9 cellular contexts compared by ENCODE assay signal in genomic region chr19:16325671-16326400, GRCh38. TPM values are rescaled to one million over a fixed set of nuclear protein-coding genes. Genes with fewer than 3 reads are reported as not detected.
A peak's percentile ranks its signal among the peaks of the same experiment; 100 is the strongest.
DNase-seq lines count a peak whose midpoint lies in the region; ATAC-seq, FAIRE-seq and TF ChIP-seq lines count a peak whose summit lies in the region.
"Had no signal": no experiment of that assay in that cellular context is flagged by ENCODE, and none has a peak within 500 bp of the region (broad histone marks: within the 10 kb centered on the region; RNA-seq: fewer than 3 reads in every experiment).

No MANE protein-coding gene starts in this region.

- no peaks in the 10 kb centered on the region for H3K79me2 ChIP-seq in HepG2 (ENCODE audit: insufficient read depth, low read length)
- H3K79me2 ChIP-seq in neural cell (replicated peaks; ENCODE audit: insufficient read depth, low read length), result no peaks in the 10 kb centered on the region

- H3K27ac Mint-ChIP-seq in activated CD4-positive, alpha-beta T cell treated with anti-CD3 and anti-CD28 coated beads, Interleukin-2, amount 10 ng/mL, durations not matched to agents 7 days and 5 days, result peak overlapping the region; percentile 99

- no peaks in the 10 kb centered on the region for H3K9me3 Mint-ChIP-seq in activated CD4-positive, alpha-beta T cell treated with anti-CD3 and anti-CD28 coated beads, Interleukin-2, amount 10 ng/mL, durations not matched to agents 7 days and 5 days

- no peak for ATAC-seq in HepG2
- ATAC-seq in aorta (ENCODE audit: low FRiP score), result peak; percentile 0

- H3K4me2 ChIP-seq in HepG2 (ENCODE audit: low read depth, low read length) (no peak overlapping the region), neural cell (ENCODE audit: low read length) (no peak overlapping the region)

- H3K4me1 ChIP-seq in liver (ENCODE audit: control insufficient read depth in 4 of 4, insufficient read depth in 4 of 4, low read length in 3 of 4) (peaks cover 0 to 12% (median 3%) of the 10 kb centered on the region in 4 donors), HepG2 (ENCODE audit: insufficient read depth, low read length) (peaks cover 22% of the 10 kb centered on the region), esophagus (ENCODE audit: control insufficient read depth in 2 of 2, insufficient read depth in 2 of 2, low read length in 1 of 2) (peaks cover 0 to 2% of the 10 kb centered on the region in 2 donors), aorta (ENCODE audit: control insufficient read depth in 1 of 2, insufficient read depth in 2 of 2, low read length in 2 of 2) (no peaks in the 10 kb centered on the region)

- H3K36me3 ChIP-seq in liver (ENCODE audit: control insufficient read depth in 4 of 4, insufficient read depth in 3 of 4, low read depth in 1 of 4, low read length in 3 of 4) (peaks cover 0 to 1% (median 0%) of the 10 kb centered on the region in 4 donors), HepG2 (replicated peaks in 1 of 2; ENCODE audit: control insufficient read depth in 1 of 2, insufficient read depth in 2 of 2, low read length in 2 of 2) (no peaks in the 10 kb centered on the region), esophagus (ENCODE audit: control insufficient read depth in 2 of 2, insufficient read depth in 2 of 2, low read length in 1 of 2) (peaks cover 0 to 10% of the 10 kb centered on the region in 2 donors), neural cell (ENCODE audit: insufficient read depth, low read length) (no peaks in the 10 kb centered on the region), aorta (ENCODE audit: control insufficient read depth in 1 of 2, insufficient read depth in 2 of 2, low read length in 1 of 2) (no peaks in the 10 kb centered on the region)

- peaks cover 50% of the 10 kb centered on the region for H3K4me1 Mint-ChIP-seq in activated CD4-positive, alpha-beta T cell treated with anti-CD3 and anti-CD28 coated beads, Interleukin-2, amount 10 ng/mL, durations not matched to agents 7 days and 5 days

- no peaks in the 10 kb centered on the region for H3F3A ChIP-seq in neural cell (ENCODE audit: insufficient read depth, low read length, poor library complexity, severe bottlenecking)

- in situ Hi-C loops in HepG2 (cut with HindIII; ENCODE audit: extremely low pct_ligation_motif_present, low pct_unique_long_range_greater_than_20kb), result no loop called here

- H2AFZ ChIP-seq in HepG2 (ENCODE audit: low read length), result no peak overlapping the region
- no peak overlapping the region for H2AFZ ChIP-seq in neural cell (ENCODE audit: low read depth, low read length)

- H3K4me3 Mint-ChIP-seq in activated CD4-positive, alpha-beta T cell treated with anti-CD3 and anti-CD28 coated beads, Interleukin-2, amount 10 ng/mL, durations not matched to agents 7 days and 5 days, result peak overlapping the region; percentile 100

- POLR2A ChIA-PET in HepG2 (lab: Yijun Ruan, JAX), result no interaction called here
- POLR2A ChIA-PET in activated CD4-positive, alpha-beta T cell treated with anti-CD3 and anti-CD28 coated beads, Interleukin-2, amount 10 ng/mL, durations not matched to agents 7 days and 5 days (lab: Charles Lee), result interaction anchor here (0.6 kb wide), 1 partner anchor 46 kb away, joined by 3 read pairs; no protein-coding TSS in a partner anchor

- H3K36me3 Mint-ChIP-seq in activated CD4-positive, alpha-beta T cell treated with anti-CD3 and anti-CD28 coated beads, Interleukin-2, amount 10 ng/mL, durations not matched to agents 7 days and 5 days (ENCODE audit: low read depth), result peaks cover 51% of the 10 kb centered on the region

- TF ChIP-seq CTCF in liver (IDR thresholded peaks at IDR 0.05; ENCODE audit: low read depth, low read length, missing input control) (no peak), HepG2 (CRISPR knock-in tag; IDR thresholded peaks at IDR 0.05) (no peak), neural cell (IDR thresholded peaks at IDR 0.05; ENCODE audit: poor library complexity, severe bottlenecking) (no peak)

- H3K4me3 ChIP-seq in liver (ENCODE audit: low read depth in 1 of 3, low read length in 3 of 3) (peak overlapping the region; percentile 28 to 73 (median 53)), HepG2 (replicated peaks in 1 of 3; ENCODE audit: insufficient read depth in 1 of 3, low read depth in 2 of 3, low read length in 3 of 3) (no peak overlapping the region), esophagus (ENCODE audit: low read depth in 1 of 2, low read length in 2 of 2) (peak overlapping the region; percentile 68 to 78), neural cell (ENCODE audit: low read length) (peak overlapping the region; percentile 53), aorta (ENCODE audit: low read length in 2 of 2) (peak overlapping the region; percentile 61 to 69)

- TF ChIP-seq RAD21 in liver (IDR thresholded peaks at IDR 0.05) (no peak), HepG2 (CRISPR knock-in tag; IDR thresholded peaks at IDR 0.05) (no peak), neural cell (conservative IDR thresholded peaks at IDR 0.05) (no peak)

- H3K27ac ChIP-seq in liver (ENCODE audit: low read depth in 1 of 2, low read length in 2 of 2), result peak overlapping the region; percentile 57 to 78
- H3K27ac ChIP-seq in HepG2 (ENCODE audit: extremely low read length, insufficient read depth, low read length), result no peak overlapping the region
- peak overlapping the region; percentile 93 for H3K27ac ChIP-seq in esophagus (ENCODE audit: low read depth in 2 of 2, low read length in 1 of 2)
- no peak overlapping the region for H3K27ac ChIP-seq in neural cell (ENCODE audit: low read length)
- peak overlapping the region; percentile 78 to 99 for H3K27ac ChIP-seq in aorta (ENCODE audit: low read depth in 1 of 2, low read length in 2 of 2)

- H3K27me3 Mint-ChIP-seq in activated CD4-positive, alpha-beta T cell treated with anti-CD3 and anti-CD28 coated beads, Interleukin-2, amount 10 ng/mL, durations not matched to agents 7 days and 5 days, result peaks cover 24% of the 10 kb centered on the region

- no peaks in the 10 kb centered on the region for H3K9me2 ChIP-seq in neural cell (ENCODE audit: insufficient read depth, low read length)

- no peak for FAIRE-seq in HepG2 (lab: Jason Lieb, UNC)
- FAIRE-seq: bronchial epithelial cell had no signal

- H4K20me1 ChIP-seq in HepG2 (ENCODE audit: insufficient read depth, low read length), result no peaks in the 10 kb centered on the region
- H4K20me1 ChIP-seq in neural cell (ENCODE audit: insufficient read depth), result no peaks in the 10 kb centered on the region

- H3K9ac ChIP-seq in liver (ENCODE audit: low read depth in 1 of 2, low read length in 2 of 2) (no peak overlapping the region), HepG2 (ENCODE audit: insufficient read depth, low read depth, low read length) (no peak overlapping the region), neural cell (ENCODE audit: low read length) (no peak overlapping the region)

- DNase-seq in HepG2 (ENCODE audit: low spot score) (no peak), aorta (peak; percentile 79 to 87), NOMO-1 treated with dmso at 0.1 percent for 144 hours (lab: John Stamatoyannopoulos, UW; ENCODE audit: unreplicated experiment) (no peak), hippocampal formation (lab: John Stamatoyannopoulos, UW) (no peak)
- DNase-seq in activated CD4-positive, alpha-beta T cell treated with anti-CD3 and anti-CD28 coated beads, Interleukin-2, amount 10 ng/mL, durations not matched to agents 7 days and 5 days, result peak; percentile 83

- TF ChIP-seq EP300 in HepG2 (IDR thresholded peaks at IDR 0.05; ENCODE audit: low read depth in 2 of 2, low read length in 2 of 2) (no peak), HepG2 (CRISPR knock-in tag; IDR thresholded peaks at IDR 0.05; ENCODE audit: borderline replicate concordance) (no peak), neural cell (conservative IDR thresholded peaks at IDR 0.05; ENCODE audit: poor library complexity, severe bottlenecking) (no peak)

- CTCF ChIA-PET in HepG2 (lab: Yijun Ruan, JAX; ENCODE audit: low intra/inter-chr PET ratio, low total read pairs), result no interaction called here
- CTCF ChIA-PET in activated CD4-positive, alpha-beta T cell treated with anti-CD3 and anti-CD28 coated beads, Interleukin-2, amount 10 ng/mL, durations not matched to agents 7 days and 5 days (lab: Charles Lee), result interaction anchor here (1.2 kb wide), 1 partner anchor 10 kb away, joined by 4 read pairs; no protein-coding TSS in a partner anchor

- TF ChIP-seq POLR2A in HepG2 (IDR thresholded peaks at IDR 0.05; ENCODE audit: insufficient read depth in 1 of 2, low read depth in 2 of 2, low read length in 2 of 2), result no peak

- intact Hi-C loops in HepG2 (cut with micrococcal nuclease; ENCODE audit: unreplicated experiment), result loop anchor here (10.0 kb wide), 1 partner anchor 81 kb away; no protein-coding TSS in a partner anchor
- intact Hi-C loops in aorta (cut with DNase I), result loop anchor here (2.0 to 5.0 kb wide), 4 partner anchors 34 to 259 kb away; no protein-coding TSS in a partner anchor

- H3K9me3 ChIP-seq in liver (ENCODE audit: control insufficient read depth in 4 of 4, low read length in 3 of 4), result no peaks in the 10 kb centered on the region
- H3K9me3 ChIP-seq in HepG2 (ENCODE audit: low read length), result no peaks in the 10 kb centered on the region
- H3K9me3 ChIP-seq in esophagus (ENCODE audit: control insufficient read depth in 2 of 2, insufficient read depth in 1 of 2, low read depth in 1 of 2, low read length in 1 of 2), result peaks cover 0 to 4% of the 10 kb centered on the region in 2 donors
- H3K9me3 ChIP-seq in neural cell (ENCODE audit: low read length), result no peaks in the 10 kb centered on the region
- H3K9me3 ChIP-seq in aorta (ENCODE audit: control insufficient read depth, low read length), result no peaks in the 10 kb centered on the region

- H3K27me3 ChIP-seq in liver (ENCODE audit: control insufficient read depth in 4 of 4, insufficient read depth in 4 of 4, low read length in 3 of 4), result no peaks in the 10 kb centered on the region
- peaks cover 2 to 15% of the 10 kb centered on the region in 2 experiments; a peak in 3 of 5 replicates for H3K27me3 ChIP-seq in HepG2 (ENCODE audit: control insufficient read depth in 1 of 2, insufficient read depth in 2 of 2, low read length in 2 of 2)
- no peaks in the 10 kb centered on the region for H3K27me3 ChIP-seq in esophagus (ENCODE audit: control insufficient read depth in 1 of 2, insufficient read depth in 2 of 2, low read length in 2 of 2)
- H3K27me3 ChIP-seq in neural cell (ENCODE audit: insufficient read depth, low read depth, low read length), result peaks cover 82% of the 10 kb centered on the region
- H3K27me3 ChIP-seq in aorta (ENCODE audit: control insufficient read depth in 1 of 2, insufficient read depth in 2 of 2, low read length in 1 of 2), result no peaks in the 10 kb centered on the region

- WGBS in liver, result 19% methylated on average over 76 of the region's 76 CpGs
- 96% methylated on average over 76 of the region's 76 CpGs for WGBS in HepG2 (ENCODE audit: low lambda C conversion rate)
- WGBS in esophagus, 2 donors, result 5 to 6% methylated on average over 53 to 76 of the region's 76 CpGs
- 3 to 4% methylated on average over 64 to 76 of the region's 76 CpGs for WGBS in aorta, 2 donors

- no TSS peak for BruUV-seq in HepG2 (replicated peaks; lab: Mats Ljungman, UMichigan)

RNA-seq across cellular contexts. Expression of gene KLF2, which starts 1.2 kb away (rescaled TPM):
- total RNA-seq in liver (10 to 100 TPM in 1 of 2 donors, 1 to 10 TPM in 1; 4.0 to 11.2 TPM), HepG2 (2016; rRNA removed; fragmentation: Illumina TruSeq; extraction: Trizol) (not detected in 2 replicates), aorta (100 to 1,000 TPM in 1 of 2 donors, 10 to 100 TPM in 1; 98.9 to 223 TPM)
- polyA plus RNA-seq in liver (1 to 10 TPM; 3.9 to 4.4 TPM), HepG2 (2011; rRNA removed) (0.05 TPM in 1 of 2 replicates, not detected in the other), esophagus (10 to 100 TPM in 1 of 2 donors, 1 to 10 TPM in 1; 2.4 to 12.1 TPM), neural cell (0.15 and 0.32 TPM in 2 replicates), aorta (10 to 100 TPM in 1 of 2 donors, 1 to 10 TPM in 1; 4.8 to 12.4 TPM)
- not detected in 2 replicates for total RNA-seq in HepG2 (2016; cell fraction: cytosol; rRNA removed; fragmentation: Illumina TruSeq; extraction: Trizol; ENCODE audit: low read depth)
- total RNA-seq in HepG2 (2016; cell fraction: insoluble cytoplasmic fraction; rRNA removed; fragmentation: Illumina TruSeq; extraction: Trizol), result not detected in 2 replicates
- not detected in 2 replicates for total RNA-seq in HepG2 (2016; cell fraction: membrane; rRNA removed; fragmentation: Illumina TruSeq; extraction: Trizol)
- not detected in 2 replicates for total RNA-seq in HepG2 (2016; cell fraction: nucleus; rRNA removed; fragmentation: Illumina TruSeq; extraction: Trizol)
- polyA plus RNA-seq in HepG2 (2011; cell fraction: cytosol; rRNA removed), result 0.05 TPM in 1 of 2 replicates, not detected in the other
- polyA plus RNA-seq in HepG2 (2011; cell fraction: nucleus; rRNA removed), result 0.16 and 0.23 TPM in 2 replicates
- not detected in 2 replicates for polyA plus RNA-seq in HepG2 (2012)
- not detected in 2 replicates for polyA plus RNA-seq in HepG2 (2016; cell fraction: cytosol; fragmentation: Illumina TruSeq; extraction: Trizol; ENCODE audit: low read depth)
- polyA plus RNA-seq in HepG2 (2016; cell fraction: insoluble cytoplasmic fraction; fragmentation: Illumina TruSeq; extraction: Trizol; ENCODE audit: low read depth), result not detected in 2 replicates
- 0.27 TPM in 1 of 2 replicates, not detected in the other for polyA plus RNA-seq in HepG2 (2016; cell fraction: membrane; fragmentation: Illumina TruSeq; extraction: Trizol; ENCODE audit: low read depth)
- not detected in 2 replicates for polyA plus RNA-seq in HepG2 (2016; cell fraction: nucleus; fragmentation: Illumina TruSeq; extraction: Trizol; ENCODE audit: insufficient read depth, low read depth)
- 0.16 TPM in 1 of 2 replicates, not detected in the other for polyA minus RNA-seq in HepG2 (2011; rRNA and poly(A)+ RNA removed; ENCODE audit: low replicate concordance)
- not detected in 2 replicates for polyA minus RNA-seq in HepG2 (2011; cell fraction: cytosol; rRNA and poly(A)+ RNA removed)
- polyA minus RNA-seq in HepG2 (2011; cell fraction: nucleus; rRNA and poly(A)+ RNA removed), result not detected in 2 replicates
- 100 to 1,000 TPM; 253 to 255 TPM for total RNA-seq in activated CD4-positive, alpha-beta T cell treated with anti-CD3 and anti-CD28 coated beads, Interleukin-2, amount 10 ng/mL, durations not matched to agents 7 days and 5 days
- polyA minus RNA-seq in neural cell, result 0.58 and 2.4 TPM in 2 replicates

Comparison
In these comparisons a context has a peak if more than half of its experiments do, and no peak if none do; other contexts are left out.
1. H3K27ac ChIP-seq: peak in liver (2 of 2), esophagus (2 of 2) and aorta (2 of 2); none in HepG2 (single experiment) and neural cell (single experiment).
2. H3K4me3 ChIP-seq: peak in liver (3 of 3), esophagus (2 of 2), neural cell (single experiment) and aorta (2 of 2); none in HepG2 (0 of 3).
3. DNase-seq: peak in activated CD4-positive, alpha-beta T cell treated with anti-CD3 and anti-CD28 coated beads, Interleukin-2, amount 10 ng/mL, durations not matched to agents 7 days and 5 days (single experiment) and aorta (2 of 2); none in HepG2 (single experiment), NOMO-1 treated with dmso at 0.1 percent for 144 hours (single experiment) and hippocampal formation (0 of 2).